8 cellular contexts compared by ENCODE assay signal in the genomic region with DNA sequence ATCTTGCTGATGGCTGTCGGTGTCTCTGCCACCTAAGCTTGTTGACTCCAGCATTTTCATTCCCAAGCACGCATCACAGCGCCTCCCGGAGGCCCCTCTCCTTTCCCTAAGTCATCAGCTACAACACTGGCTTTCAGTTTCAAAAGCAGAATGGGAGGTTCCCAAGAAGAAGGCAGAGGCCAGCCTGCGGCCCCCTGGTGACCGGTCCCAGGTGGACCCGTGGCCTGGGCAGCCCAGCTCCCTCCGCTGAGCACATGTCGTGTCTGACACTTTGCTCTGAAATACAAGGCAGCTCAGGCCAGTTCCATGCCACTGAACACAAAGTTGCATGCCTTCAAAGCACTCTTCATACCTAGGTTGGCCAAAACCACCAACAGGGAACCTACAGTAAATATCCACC. TPM values are rescaled to one million over a fixed set of nuclear protein-coding genes. Genes with fewer than 3 reads are reported as not detected.
DNase-seq lines count a peak whose midpoint lies in the region; ATAC-seq, FAIRE-seq and TF ChIP-seq lines count a peak whose summit lies in the region.

No MANE protein-coding gene starts in this region.

- intact Hi-C loops in K562 (cut with micrococcal nuclease) (no loop called here), stomach (cut with DNase I; ENCODE audit: low total_unique reads) (no loop called here)

- TF ChIP-seq EP300 in K562 (IDR thresholded peaks at IDR 0.05; ENCODE audit: low read length): no peak
- no peak for TF ChIP-seq EP300 in stomach (IDR thresholded peaks at IDR 0.05)

- WGBS in K562 (ENCODE audit: insufficient coverage, low coverage, missing lambda C conversion rate): 74% methylated on average over 9 of the region's 9 CpGs
- 47 to 61% (median 56%) methylated on average over 9 of the region's 9 CpGs for whole genome bisulfite sequencing in stomach, 5 donors

- TF ChIP-seq CTCF in HFF-Myc (IDR thresholded peaks at IDR 0.05; ENCODE audit: low read depth, low read length, missing control alignments) (peak; percentile 33), K562 (IDR thresholded peaks at IDR 0.05 in 2 of 3, conservative IDR thresholded peaks at IDR 0.05 in 1 of 3; ENCODE audit: insufficient read depth in 2 of 3, low read depth in 1 of 3, low read length in 3 of 3) (peak; percentile 31 to 43 (median 38); a peak in 4 of 6 replicates), stomach (IDR thresholded peaks at IDR 0.05) (no peak)

- CTCF ChIA-PET in K562 (lab: Yijun Ruan, JAX; ENCODE audit: low intra/inter-chr PET ratio): no interaction called here

- TF ChIP-seq RAD21 in K562 (CRISPR knock-in tag; conservative IDR thresholded peaks at IDR 0.05 in 1 of 2, IDR thresholded peaks at IDR 0.05 in 1 of 2): 0 out of 4 replicates have a peak, but pooled peaks of 1 of the 2 experiments have one; percentile 3

- in situ Hi-C loops in K562 (cut with MboI): no loop called here

- H3K79me2 ChIP-seq in K562 (ENCODE audit: control insufficient read depth, insufficient read depth, low read length): peaks cover 92% of the 10 kb centered on the region

- BruUV-seq in K562 (replicated peaks; lab: Mats Ljungman, UMichigan): no TSS peak

- peaks cover 27% of the 10 kb centered on the region; the same call in 1 of the 2 replicates for H4K20me1 ChIP-seq in K562 (replicated peaks; ENCODE audit: control insufficient read depth, insufficient read depth, low read length)

- H3K4me1 ChIP-seq in K562 (replicated peaks in 1 of 2; ENCODE audit: control insufficient read depth in 2 of 2, insufficient read depth in 2 of 2, low read length in 2 of 2) (peaks cover 55 to 72% of the 10 kb centered on the region in 2 experiments), stomach (peaks cover 70 to 95% (median 82%) of the 10 kb centered on the region in 4 donors)

- TF ChIP-seq POLR2A in K562 (conservative IDR thresholded peaks at IDR 0.05) (no peak), stomach (IDR thresholded peaks at IDR 0.05) (no peak)

- peaks cover 60% of the 10 kb centered on the region for H3K36me3 ChIP-seq in K562 (ENCODE audit: control insufficient read depth, insufficient read depth, low read length)
- H3K36me3 ChIP-seq in stomach: peaks cover 26 to 43% (median 42%) of the 10 kb centered on the region in 4 donors

- H2AFZ ChIP-seq in K562 (ENCODE audit: low read depth, low read length): no peak overlapping the region

- DNase-seq in HFF-Myc (ENCODE audit: extremely low read depth, low read depth) (no peak), K562 (ENCODE audit: extremely low read depth in 1 of 4, low spot score in 3 of 4) (peak in 3 of 4 experiments; percentile 26 to 58 (median 56)), iPS-NIHi11 (ENCODE audit: low spot score) (peak; percentile 65), stomach (no peak), Kasumi-1 (lab: John Stamatoyannopoulos, UW) (no peak), NCI-H524 treated with DMSO at 0.1 percent for 48 hours (lab: John Stamatoyannopoulos, UW) (no peak), activated T-cell treated with anti-CD3 and anti-CD28 coated beads for 4 hours (no peak)

- H3K27ac ChIP-seq in K562 (ENCODE audit: extremely low read depth, low read depth, low read length): peak overlapping the region; percentile 63; the same call in 2 of the 3 replicates
- peak overlapping the region; percentile 28 to 94 (median 91) for H3K27ac ChIP-seq in stomach

- H3K4me2 ChIP-seq in K562 (ENCODE audit: insufficient read depth, low read length): peak overlapping the region; percentile 71; the same call in 1 of the 2 replicates

- FAIRE-seq in K562 (lab: Jason Lieb, UNC): no peak

- ATAC-seq in K562: peak; percentile 15
- ATAC-seq in HG03342 (IDR thresholded peaks at IDR 0.05; ENCODE audit: unreplicated experiment): no peak

- peak overlapping the region; percentile 33 to 91; a peak in 3 of 4 replicates for H3K9ac ChIP-seq in K562 (ENCODE audit: insufficient read depth in 1 of 2, low read depth in 2 of 2, low read length in 2 of 2)

- H3K9me3 ChIP-seq in K562 (replicated peaks; ENCODE audit: control insufficient read depth, insufficient read depth, low read depth, low read length): no peaks in the 10 kb centered on the region
- no peaks in the 10 kb centered on the region for H3K9me3 ChIP-seq in stomach

- H3K4me3 ChIP-seq in HFF-Myc (replicated peaks; ENCODE audit: low read depth, low read length): peak overlapping the region; percentile 34
- H3K4me3 ChIP-seq in K562: peak overlapping the region; percentile 21; the same call in 1 of the 2 replicates
- peak overlapping the region; percentile 25 to 32 (median 28) for H3K4me3 ChIP-seq in stomach

- no peaks in the 10 kb centered on the region for H3K27me3 ChIP-seq in K562 (ENCODE audit: control insufficient read depth in 2 of 2, insufficient read depth in 2 of 2, low read length in 2 of 2)
- H3K27me3 ChIP-seq in stomach: no peaks in the 10 kb centered on the region

- POLR2A ChIA-PET in K562 (lab: Yijun Ruan, JAX): interaction anchor here (0.6 to 1.5 kb wide), 6 partner anchors 10 to 1600 kb away, joined by 3 to 6 read pairs (median 4); no protein-coding TSS in a partner anchor

- H3K9me1 ChIP-seq in K562 (ENCODE audit: control insufficient read depth, insufficient read depth, low read length): peaks cover 5% of the 10 kb centered on the region

TF ChIP-seq in K562, 482 proteins besides CTCF, POLR2A, EP300 and RAD21 (continues in another document):
- TF ChIP-seq SMARCA5 (IDR thresholded peaks at IDR 0.05) (no peak), RBBP5 (IDR thresholded peaks at IDR 0.05; ENCODE audit: borderline replicate concordance, insufficient read depth, low read length, poor library complexity, severe bottlenecking) (peak; percentile 4), ZNF408 (CRISPR knock-in tag; IDR thresholded peaks at IDR 0.05; ENCODE audit: low read depth) (no peak), ZNF717 (CRISPR knock-in tag; IDR thresholded peaks at IDR 0.05) (no peak), TCF3 (CRISPR knock-in tag; IDR thresholded peaks at IDR 0.05) (no peak), C11orf30 (IDR thresholded peaks at IDR 0.05; ENCODE audit: low read depth) (no peak), PYGO2 (tag; IDR thresholded peaks at IDR 0.05) (no peak), MTA1 (IDR thresholded peaks at IDR 0.05; ENCODE audit: borderline replicate concordance) (no peak), HDAC3 (IDR thresholded peaks at IDR 0.05; ENCODE audit: borderline replicate concordance, partially characterized antibody) (no peak), RBM39 (optimal IDR thresholded peaks at IDR 0.05; ENCODE audit: low read depth, low read length) (no peak), FOXA1 (IDR thresholded peaks at IDR 0.05; ENCODE audit: borderline replicate concordance) (no peak), SAFB2 (IDR thresholded peaks at IDR 0.05; ENCODE audit: borderline replicate concordance, low read depth, low read length, severe bottlenecking) (no peak), MEF2A (IDR thresholded peaks at IDR 0.05; ENCODE audit: control insufficient read depth, low read depth, low read length) (no peak)
- TF ChIP-seq, protein P1, sequence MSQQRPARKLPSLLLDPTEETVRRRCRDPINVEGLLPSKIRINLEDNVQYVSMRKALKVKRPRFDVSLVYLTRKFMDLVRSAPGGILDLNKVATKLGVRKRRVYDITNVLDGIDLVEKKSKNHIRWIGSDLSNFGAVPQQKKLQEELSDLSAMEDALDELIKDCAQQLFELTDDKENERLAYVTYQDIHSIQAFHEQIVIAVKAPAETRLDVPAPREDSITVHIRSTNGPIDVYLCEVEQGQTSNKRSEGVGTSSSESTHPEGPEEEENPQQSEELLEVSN (IDR thresholded peaks at IDR 0.05; ENCODE audit: borderline replicate concordance in 1 of 2, extremely low read depth in 1 of 2, insufficient read depth in 1 of 2, insufficient read length in 1 of 2, low read depth in 1 of 2, low read length in 1 of 2, poor library complexity in 1 of 2, severe bottlenecking in 1 of 2): peak in 1 of 2 experiments; percentile 13
- TF ChIP-seq, protein P2, sequence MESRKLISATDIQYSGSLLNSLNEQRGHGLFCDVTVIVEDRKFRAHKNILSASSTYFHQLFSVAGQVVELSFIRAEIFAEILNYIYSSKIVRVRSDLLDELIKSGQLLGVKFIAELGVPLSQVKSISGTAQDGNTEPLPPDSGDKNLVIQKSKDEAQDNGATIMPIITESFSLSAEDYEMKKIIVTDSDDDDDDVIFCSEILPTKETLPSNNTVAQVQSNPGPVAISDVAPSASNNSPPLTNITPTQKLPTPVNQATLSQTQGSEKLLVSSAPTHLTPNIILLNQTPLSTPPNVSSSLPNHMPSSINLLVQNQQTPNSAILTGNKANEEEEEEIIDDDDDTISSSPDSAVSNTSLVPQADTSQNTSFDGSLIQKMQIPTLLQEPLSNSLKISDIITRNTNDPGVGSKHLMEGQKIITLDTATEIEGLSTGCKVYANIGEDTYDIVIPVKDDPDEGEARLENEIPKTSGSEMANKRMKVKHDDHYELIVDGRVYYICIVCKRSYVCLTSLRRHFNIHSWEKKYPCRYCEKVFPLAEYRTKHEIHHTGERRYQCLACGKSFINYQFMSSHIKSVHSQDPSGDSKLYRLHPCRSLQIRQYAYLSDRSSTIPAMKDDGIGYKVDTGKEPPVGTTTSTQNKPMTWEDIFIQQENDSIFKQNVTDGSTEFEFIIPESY (CRISPR knock-in tag; IDR thresholded peaks at IDR 0.05): peak; percentile 24; the same call in 1 of the 2 replicates

RNA-seq across cellular contexts. Expression of a gene that starts 8.5 kb away (rescaled TPM):
- 19.8 and 49.9 TPM in 2 replicates for total RNA-seq in K562 (2011; cell fraction: chromatin; rRNA removed; ENCODE audit: low replicate concordance)
- total RNA-seq in K562 (2011; cell fraction: nucleolus; rRNA removed): 31.4 and 31.6 TPM in 2 replicates
- 16.6 and 20.8 TPM in 2 replicates for total RNA-seq in K562 (2011; cell fraction: nucleoplasm; rRNA removed)
- total RNA-seq in K562 (2014; rRNA removed): 15.4 and 20.0 TPM in 2 replicates
- total RNA-seq in K562 (2014; rRNA removed; fragmentation: Illumina TruSeq; extraction: Trizol): 4.2 and 5.0 TPM in 2 replicates
- total RNA-seq in K562 (2015; rRNA removed; fragmentation: Illumina TruSeq; extraction: Trizol): 16.1 and 16.7 TPM in 2 replicates
- total RNA-seq in K562 (2021): 63.5 and 67.6 TPM in 2 replicates
- 9.4 and 16.8 TPM in 2 replicates for polyA plus RNA-seq in K562 (2011; rRNA removed)
- polyA plus RNA-seq in K562 (2011; cell fraction: cytosol; rRNA removed): 12.6 and 29.0 TPM in 2 replicates
- polyA plus RNA-seq in K562 (2011; cell fraction: nucleus; rRNA removed): 37.6 and 84.7 TPM in 2 replicates
- 36.7 and 56.3 TPM in 2 replicates for polyA plus RNA-seq in K562 (2012)
- 20.0 and 33.6 TPM in 2 replicates for polyA plus RNA-seq in K562 (2014; fragmentation: Illumina TruSeq; extraction: Trizol)
- polyA plus RNA-seq in K562 (2014; fragmentation: Nextera tagmentation; extraction: Ambion mirVana): under 1 TPM; 0.23 to 0.35 TPM
- 25.1 and 31.8 TPM in 2 replicates for polyA plus RNA-seq in K562 (2014; rRNA removed)
- polyA minus RNA-seq in K562 (2011; rRNA and poly(A)+ RNA removed): 4.5 and 7.6 TPM in 2 replicates
- 38.5 and 38.8 TPM in 2 replicates for polyA minus RNA-seq in K562 (2011; cell fraction: cytosol; rRNA and poly(A)+ RNA removed)
- polyA minus RNA-seq in K562 (2011; cell fraction: nucleus; rRNA and poly(A)+ RNA removed): 9.6 and 11.2 TPM in 2 replicates
- 10 to 100 TPM in 3 of 5 donors, 1 to 10 TPM in 2; 3.1 to 30.4 (median 16.7) TPM for total RNA-seq in stomach
- 10 to 100 TPM; 21.2 to 33.8 (median 27.4) TPM for polyA plus RNA-seq in stomach

Comparison
In these comparisons a context has a peak if more than half of its experiments do, and no peak if none do; other contexts are left out.
1. DNase-seq: peak in K562 (3 of 4) and iPS-NIHi11 (single experiment); none in HFF-Myc (single experiment), stomach (single experiment), Kasumi-1 (0 of 2), NCI-H524 treated with DMSO at 0.1 percent for 48 hours (single experiment) and activated T-cell treated with anti-CD3 and anti-CD28 coated beads for 4 hours (single experiment).
2. CTCF ChIP-seq: peak in HFF-Myc (single experiment) and K562 (3 of 3); none in stomach (0 of 7).
3. Peak in every context shown above with its lines, with median percentiles within 50 percentile points of each other: H3K4me3 ChIP-seq.